In the genomic region with DNA sequence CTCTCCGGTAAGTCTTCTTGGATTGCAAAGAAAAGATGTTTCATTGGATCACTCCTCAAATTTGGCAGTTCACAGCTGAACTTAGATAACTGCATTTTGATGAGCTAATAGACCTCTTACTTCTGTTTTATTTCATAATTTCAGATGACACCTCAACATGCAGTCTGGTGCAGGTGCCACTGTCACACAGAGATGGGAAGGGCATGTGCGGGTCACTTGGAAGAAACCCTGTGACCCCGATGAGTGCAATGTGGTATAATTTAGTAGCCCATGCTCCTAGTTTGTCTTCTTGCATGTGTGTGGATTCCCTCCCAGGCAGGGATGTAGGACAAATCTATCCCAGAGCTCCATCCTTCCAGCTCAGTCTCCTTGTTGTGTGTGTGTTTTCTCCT, we compare ENCODE assay signal across 11 cellular contexts. TPM values are rescaled to one million over a fixed set of nuclear protein-coding genes. Genes with fewer than 3 reads are reported as not detected.
A peak's percentile ranks its signal among the peaks of the same experiment; 100 is the strongest.
DNase-seq lines count a peak whose midpoint lies in the region; ATAC-seq and TF ChIP-seq lines count a peak whose summit lies in the region.
"Had no signal": no experiment of that assay in that cellular context is flagged by ENCODE, and none has a peak within 500 bp of the region (broad histone marks: within the 10 kb centered on the region; RNA-seq: fewer than 3 reads in every experiment).

No MANE protein-coding gene starts in this region.

- peak overlapping the region; percentile 93 for H3K27ac Mint-ChIP-seq in T-helper 1 cell treated with Interleukin-12 subunit alpha and Interleukin-12 subunit beta and Interleukin-4 antibody, amounts not matched to agents 30 μg/mL and 1 μg/mL, for 36 hours
- H3K27ac Mint-ChIP-seq in GM23338, result no peak overlapping the region
- peak overlapping the region; percentile 89 for H3K27ac Mint-ChIP-seq in activated T-helper 17 cell treated with anti-CD3 and anti-CD28 coated beads, Interleukin-2, amount 50 U/mL, for 72 hours
- peak overlapping the region; percentile 85 for H3K27ac Mint-ChIP-seq in stimulated activated memory B cell treated with anti-CD40 and anti-IgM and Interleukin-4, amounts not matched to agents 10 μg/mL and 1 μg/mL and 100 μg/mL, for 72 hours

- no peak overlapping the region for H3K27ac ChIP-seq in GM23338 (ENCODE audit: low read depth)

- ATAC-seq in GM23338, result no peak
- ATAC-seq in activated T-helper 17 cell treated with anti-CD3 and anti-CD28 coated beads, Interleukin-2, amount 50 U/mL, for 72 hours (replicated peaks), result peak; percentile 26
- ATAC-seq in stimulated activated memory B cell treated with anti-CD40 and anti-IgM and Interleukin-4, amounts not matched to agents 10 μg/mL and 1 μg/mL and 100 μg/mL, for 72 hours, result peak; percentile 58

- H3K36me3 Mint-ChIP-seq in T-helper 1 cell treated with Interleukin-12 subunit alpha and Interleukin-12 subunit beta and Interleukin-4 antibody, amounts not matched to agents 30 μg/mL and 1 μg/mL, for 36 hours (ENCODE audit: low read depth), result peaks cover 59% of the 10 kb centered on the region
- H3K36me3 Mint-ChIP-seq in GM23338 (ENCODE audit: low read depth), result no peaks in the 10 kb centered on the region
- peaks cover 61% of the 10 kb centered on the region for H3K36me3 Mint-ChIP-seq in activated T-helper 17 cell treated with anti-CD3 and anti-CD28 coated beads, Interleukin-2, amount 50 U/mL, for 72 hours (ENCODE audit: low read depth)
- peaks cover 25% of the 10 kb centered on the region for H3K36me3 Mint-ChIP-seq in stimulated activated memory B cell treated with anti-CD40 and anti-IgM and Interleukin-4, amounts not matched to agents 10 μg/mL and 1 μg/mL and 100 μg/mL, for 72 hours

- no peaks in the 10 kb centered on the region for H3K79me2 ChIP-seq in GM23338 (replicated peaks; ENCODE audit: insufficient read depth)

- H3F3A ChIP-seq in GM23338 (replicated peaks; ENCODE audit: low read depth), result no peaks in the 10 kb centered on the region

- no peaks in the 10 kb centered on the region for H3K27me3 Mint-ChIP-seq in T-helper 1 cell treated with Interleukin-12 subunit alpha and Interleukin-12 subunit beta and Interleukin-4 antibody, amounts not matched to agents 30 μg/mL and 1 μg/mL, for 36 hours (ENCODE audit: low read depth)
- peaks cover 4% of the 10 kb centered on the region for H3K27me3 Mint-ChIP-seq in GM23338 (ENCODE audit: insufficient read depth, low read depth, poor library complexity)
- no peaks in the 10 kb centered on the region for H3K27me3 Mint-ChIP-seq in activated T-helper 17 cell treated with anti-CD3 and anti-CD28 coated beads, Interleukin-2, amount 50 U/mL, for 72 hours
- no peaks in the 10 kb centered on the region for H3K27me3 Mint-ChIP-seq in stimulated activated memory B cell treated with anti-CD40 and anti-IgM and Interleukin-4, amounts not matched to agents 10 μg/mL and 1 μg/mL and 100 μg/mL, for 72 hours

- H3K9me3 Mint-ChIP-seq in T-helper 1 cell treated with Interleukin-12 subunit alpha and Interleukin-12 subunit beta and Interleukin-4 antibody, amounts not matched to agents 30 μg/mL and 1 μg/mL, for 36 hours, result no peaks in the 10 kb centered on the region
- no peaks in the 10 kb centered on the region for H3K9me3 Mint-ChIP-seq in GM23338
- no peaks in the 10 kb centered on the region for H3K9me3 Mint-ChIP-seq in activated T-helper 17 cell treated with anti-CD3 and anti-CD28 coated beads, Interleukin-2, amount 50 U/mL, for 72 hours
- no peaks in the 10 kb centered on the region for H3K9me3 Mint-ChIP-seq in stimulated activated memory B cell treated with anti-CD40 and anti-IgM and Interleukin-4, amounts not matched to agents 10 μg/mL and 1 μg/mL and 100 μg/mL, for 72 hours

- no peaks in the 10 kb centered on the region for H4K20me1 ChIP-seq in GM23338 (replicated peaks; ENCODE audit: insufficient read depth)

- peaks cover 5% of the 10 kb centered on the region; the same call in 1 of the 2 replicates for H3K9me2 ChIP-seq in GM23338 (ENCODE audit: insufficient read depth)

- H2AFZ ChIP-seq in GM23338, result peak overlapping the region; percentile 59; the same call in 1 of the 2 replicates

- DNase-seq in T-helper 1 cell (no peak), GM23338 (ENCODE audit: low spot score) (no peak), GM03348 (ENCODE audit: low spot score) (no peak), NCI-H526 treated with DMSO at 0.1 percent for 48 hours (lab: John Stamatoyannopoulos, UW) (no peak), A172 (ENCODE audit: low spot score) (no peak)
- DNase-seq: activated CD4-positive, alpha-beta T cell treated with anti-CD3 and anti-CD28 coated beads, Interleukin-2, amount 50 U/mL, for 1 hour; GOT3; retina had no signal

- H3K4me3 ChIP-seq in GM23338, result no peak overlapping the region

- no peaks in the 10 kb centered on the region for H3K27me3 ChIP-seq in GM23338 (ENCODE audit: insufficient read depth)

- H3K4me1 Mint-ChIP-seq in T-helper 1 cell treated with Interleukin-12 subunit alpha and Interleukin-12 subunit beta and Interleukin-4 antibody, amounts not matched to agents 30 μg/mL and 1 μg/mL, for 36 hours (ENCODE audit: low read depth), result peaks cover 61% of the 10 kb centered on the region
- H3K4me1 Mint-ChIP-seq in GM23338, result peaks cover 16% of the 10 kb centered on the region
- peaks cover 33% of the 10 kb centered on the region for H3K4me1 Mint-ChIP-seq in activated T-helper 17 cell treated with anti-CD3 and anti-CD28 coated beads, Interleukin-2, amount 50 U/mL, for 72 hours
- peaks cover 84% of the 10 kb centered on the region for H3K4me1 Mint-ChIP-seq in stimulated activated memory B cell treated with anti-CD40 and anti-IgM and Interleukin-4, amounts not matched to agents 10 μg/mL and 1 μg/mL and 100 μg/mL, for 72 hours

- peaks cover 14% of the 10 kb centered on the region for H3K4me1 ChIP-seq in GM23338 (ENCODE audit: insufficient read depth)

- TF ChIP-seq CTCF in GM23338 (conservative IDR thresholded peaks at IDR 0.05; ENCODE audit: low read depth in 2 of 2), result no peak

- H3K36me3 ChIP-seq in GM23338 (ENCODE audit: insufficient read depth), result no peaks in the 10 kb centered on the region

- no peak overlapping the region for H3K4me2 ChIP-seq in GM23338

- H3K4me3 Mint-ChIP-seq in T-helper 1 cell treated with Interleukin-12 subunit alpha and Interleukin-12 subunit beta and Interleukin-4 antibody, amounts not matched to agents 30 μg/mL and 1 μg/mL, for 36 hours, result peak overlapping the region; percentile 95
- H3K4me3 Mint-ChIP-seq in GM23338, result no peak overlapping the region
- H3K4me3 Mint-ChIP-seq in activated T-helper 17 cell treated with anti-CD3 and anti-CD28 coated beads, Interleukin-2, amount 50 U/mL, for 72 hours, result peak overlapping the region; percentile 79
- peak overlapping the region; percentile 91 for H3K4me3 Mint-ChIP-seq in stimulated activated memory B cell treated with anti-CD40 and anti-IgM and Interleukin-4, amounts not matched to agents 10 μg/mL and 1 μg/mL and 100 μg/mL, for 72 hours

TF ChIP-seq in GM23338, 12 proteins besides CTCF, POLR2A, EP300 and RAD21:
- TF ChIP-seq STAT1 (IDR thresholded peaks at IDR 0.05; ENCODE audit: unreplicated experiment), result no peak
- no peak for TF ChIP-seq EZH2 (IDR thresholded peaks at IDR 0.05; ENCODE audit: low read depth, unreplicated experiment)
- TF ChIP-seq JUNB (IDR thresholded peaks at IDR 0.05; ENCODE audit: unreplicated experiment), result no peak
- TF ChIP-seq EZH2phosphoT487 (IDR thresholded peaks at IDR 0.05; ENCODE audit: unreplicated experiment), result no peak
- TF ChIP-seq, protein P1, sequence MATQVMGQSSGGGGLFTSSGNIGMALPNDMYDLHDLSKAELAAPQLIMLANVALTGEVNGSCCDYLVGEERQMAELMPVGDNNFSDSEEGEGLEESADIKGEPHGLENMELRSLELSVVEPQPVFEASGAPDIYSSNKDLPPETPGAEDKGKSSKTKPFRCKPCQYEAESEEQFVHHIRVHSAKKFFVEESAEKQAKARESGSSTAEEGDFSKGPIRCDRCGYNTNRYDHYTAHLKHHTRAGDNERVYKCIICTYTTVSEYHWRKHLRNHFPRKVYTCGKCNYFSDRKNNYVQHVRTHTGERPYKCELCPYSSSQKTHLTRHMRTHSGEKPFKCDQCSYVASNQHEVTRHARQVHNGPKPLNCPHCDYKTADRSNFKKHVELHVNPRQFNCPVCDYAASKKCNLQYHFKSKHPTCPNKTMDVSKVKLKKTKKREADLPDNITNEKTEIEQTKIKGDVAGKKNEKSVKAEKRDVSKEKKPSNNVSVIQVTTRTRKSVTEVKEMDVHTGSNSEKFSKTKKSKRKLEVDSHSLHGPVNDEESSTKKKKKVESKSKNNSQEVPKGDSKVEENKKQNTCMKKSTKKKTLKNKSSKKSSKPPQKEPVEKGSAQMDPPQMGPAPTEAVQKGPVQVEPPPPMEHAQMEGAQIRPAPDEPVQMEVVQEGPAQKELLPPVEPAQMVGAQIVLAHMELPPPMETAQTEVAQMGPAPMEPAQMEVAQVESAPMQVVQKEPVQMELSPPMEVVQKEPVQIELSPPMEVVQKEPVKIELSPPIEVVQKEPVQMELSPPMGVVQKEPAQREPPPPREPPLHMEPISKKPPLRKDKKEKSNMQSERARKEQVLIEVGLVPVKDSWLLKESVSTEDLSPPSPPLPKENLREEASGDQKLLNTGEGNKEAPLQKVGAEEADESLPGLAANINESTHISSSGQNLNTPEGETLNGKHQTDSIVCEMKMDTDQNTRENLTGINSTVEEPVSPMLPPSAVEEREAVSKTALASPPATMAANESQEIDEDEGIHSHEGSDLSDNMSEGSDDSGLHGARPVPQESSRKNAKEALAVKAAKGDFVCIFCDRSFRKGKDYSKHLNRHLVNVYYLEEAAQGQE (IDR thresholded peaks at IDR 0.05; ENCODE audit: unreplicated experiment), result no peak
- TF ChIP-seq ZNF114 (CRISPR knock-in tag; IDR thresholded peaks at IDR 0.05), result no peak

RNA-seq across cellular contexts. Expression of gene SLAMF1, which starts 0.5 kb away (rescaled TPM):
- total RNA-seq in GM23338 (2014; rRNA removed; shearing (Covaris generic)), result not detected in 2 replicates
- polyA plus RNA-seq in GM23338 (2016; fragmentation: Nextera tagmentation; extraction: Ambion mirVana), result not detected in 2 replicates
- 100 to 1,000 TPM; 121 to 186 TPM for total RNA-seq in activated T-helper 17 cell treated with anti-CD3 and anti-CD28 coated beads, Interleukin-2, amount 50 U/mL, for 72 hours
- 0.07 and 1.1 TPM in 2 replicates for total RNA-seq in A172 (2014; rRNA removed; shearing (Covaris generic))

Comparison
In these comparisons a context has a peak if more than half of its experiments do, and no peak if none do; other contexts are left out.
1. RNA of gene SLAMF1, which starts 0.5 kb away (total RNA-seq): 121 to 186 TPM in activated T-helper 17 cell treated with anti-CD3 and anti-CD28 coated beads, Interleukin-2, amount 50 U/mL, for 72 hours; 0.07 to 1.1 TPM in A172 and not detected in GM23338; every median in the first group is over 10 times any median in the second.